Comparison of ENCODE assay signal across 19 cellular contexts in the genomic region with DNA sequence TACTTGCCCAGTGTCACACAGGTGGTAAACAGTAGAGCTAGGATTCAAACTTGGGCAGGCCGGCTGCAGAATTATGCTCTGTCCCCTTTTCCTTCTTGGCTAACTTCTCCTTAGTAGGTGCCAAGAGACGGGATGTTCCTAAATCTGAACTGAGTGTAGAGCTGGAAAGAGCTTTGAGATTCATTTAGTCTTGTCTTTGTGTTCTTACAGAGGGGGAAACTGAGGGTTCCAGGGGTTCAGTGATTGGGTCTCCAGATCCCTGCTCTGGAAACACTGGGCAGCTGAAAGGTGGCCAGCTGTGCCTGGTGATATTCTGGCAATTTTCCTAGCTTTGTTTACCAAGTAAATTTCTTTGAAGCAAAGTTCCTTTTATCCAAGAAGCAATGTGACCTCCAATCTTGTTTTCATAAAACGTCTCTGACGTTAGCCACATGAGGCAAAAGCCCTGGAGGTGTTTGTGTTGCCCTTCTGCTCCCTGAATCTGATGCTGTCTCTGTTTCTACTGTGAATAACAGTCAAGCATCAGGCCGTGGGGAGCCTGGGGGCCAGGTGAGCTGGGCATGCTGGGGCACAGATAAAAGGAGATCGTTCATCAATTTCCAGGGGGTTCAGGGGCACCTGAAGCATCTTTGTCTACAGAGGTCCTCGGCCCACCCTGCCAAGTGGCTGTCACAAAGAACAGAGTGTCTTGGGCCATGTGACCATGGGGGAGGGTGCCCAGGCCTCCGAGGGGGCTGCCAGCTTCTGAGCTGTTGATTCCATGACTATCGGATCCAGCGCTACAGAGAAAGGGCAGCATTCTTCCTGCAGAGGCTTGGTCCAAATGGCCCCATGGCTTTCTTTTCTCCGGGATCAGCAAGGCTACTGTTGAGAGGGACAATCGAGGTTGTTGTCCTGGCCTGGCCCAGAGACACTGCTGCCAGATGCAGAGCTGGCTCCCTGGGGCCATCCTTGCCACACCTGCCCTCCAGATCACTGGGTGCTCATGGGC.
DNase-seq lines count a peak whose midpoint lies in the region; ATAC-seq and TF ChIP-seq lines count a peak whose summit lies in the region.
"Had no signal": no experiment of that assay in that cellular context is flagged by ENCODE, and none has a peak within 500 bp of the region (broad histone marks: within the 10 kb centered on the region; RNA-seq: fewer than 3 reads in every experiment).

No MANE protein-coding gene starts in this region.

- peaks cover 6% of the 10 kb centered on the region for H3K4me1 ChIP-seq in effector memory CD4-positive, alpha-beta T cell (ENCODE audit: control insufficient read depth, insufficient read depth, low read length, poor library complexity, severe bottlenecking)

- no peaks in the 10 kb centered on the region for H3K9me3 Mint-ChIP-seq in endothelial cell (ENCODE audit: unreplicated experiment)
- H3K9me3 Mint-ChIP-seq: activated naive CD4-positive, alpha-beta T cell treated with anti-CD3 and anti-CD28 coated beads, Interleukin-2, amount 50 U/mL, for 24 hours; central memory CD8-positive, alpha-beta T cell; T-helper 2 cell treated with Interferon-gamma antibody and Interleukin-4, amounts not matched to agents 5 μg/mL and 100 μg/mL, for 36 hours had no signal

- no peak overlapping the region for H3K4me3 Mint-ChIP-seq in endothelial cell (ENCODE audit: unreplicated experiment)
- H3K4me3 Mint-ChIP-seq: activated naive CD4-positive, alpha-beta T cell treated with anti-CD3 and anti-CD28 coated beads, Interleukin-2, amount 50 U/mL, for 24 hours; central memory CD8-positive, alpha-beta T cell; T-helper 2 cell treated with Interferon-gamma antibody and Interleukin-4, amounts not matched to agents 5 μg/mL and 100 μg/mL, for 36 hours had no signal

- no peak overlapping the region for H3K27ac Mint-ChIP-seq in endothelial cell (ENCODE audit: unreplicated experiment)
- H3K27ac Mint-ChIP-seq: activated naive CD4-positive, alpha-beta T cell treated with anti-CD3 and anti-CD28 coated beads, Interleukin-2, amount 50 U/mL, for 24 hours; progenitor cell of endocrine pancreas; T-helper 2 cell treated with Interferon-gamma antibody and Interleukin-4, amounts not matched to agents 5 μg/mL and 100 μg/mL, for 36 hours had no signal

- H3K36me3 Mint-ChIP-seq in endothelial cell (ENCODE audit: low read depth, unreplicated experiment) = no peaks in the 10 kb centered on the region
- H3K36me3 Mint-ChIP-seq: activated naive CD4-positive, alpha-beta T cell treated with anti-CD3 and anti-CD28 coated beads, Interleukin-2, amount 50 U/mL, for 24 hours had no signal

- peak; percentile 60 for DNase-seq in NCI-H146 treated with DMSO at 0.1 percent for 48 hours (lab: John Stamatoyannopoulos, UW; ENCODE audit: unreplicated experiment)
- peak; percentile 96 for DNase-seq in medulla oblongata (ENCODE audit: extremely low spot score)
- DNase-seq in superior temporal gyrus (ENCODE audit: extremely low spot score) = peak; percentile 98
- DNase-seq in KG1 (lab: John Stamatoyannopoulos, UW) = no peak
- DNase-seq in effector memory CD4-positive, alpha-beta T cell = no peak
- DNase-seq in stimulated activated naive CD8-positive, alpha-beta T cell treated with anti-CD3 and anti-CD28 coated beads, Interleukin-15, Interleukin-2, amounts not matched to agents 100 U/mL and 50 U/mL, for 24 hours = no peak
- no peak for DNase-seq in endothelial cell (ENCODE audit: low spot score)
- DNase-seq: activated CD4-positive, alpha-beta T cell treated with anti-CD3 and anti-CD28 coated beads for 48 hours; DND-41; glutamatergic neuron; NCI-H1105 treated with DMSO at 0.1 percent for 48 hours; SHP77 treated with DMSO at 0.1 percent for 48 hours; stimulated activated CD4-positive, alpha-beta T cell treated with anti-CD3 and anti-CD28 coated beads, Interleukin-15, amount 100 ng/mL, for 24 hours had no signal

- no peak for TF ChIP-seq CTCF in endothelial cell (IDR thresholded peaks at IDR 0.05; ENCODE audit: unreplicated experiment)

- no peak for ATAC-seq in stimulated activated naive CD8-positive, alpha-beta T cell treated with anti-CD3 and anti-CD28 coated beads, Interleukin-15, Interleukin-2, amounts not matched to agents 100 U/mL and 50 U/mL, for 24 hours
- ATAC-seq: K562 had no signal

- H3K27me3 ChIP-seq in effector memory CD4-positive, alpha-beta T cell (replicated peaks; ENCODE audit: control insufficient read depth, insufficient read depth, low read length, poor library complexity, severe bottlenecking) = peaks cover 7% of the 10 kb centered on the region

- H3K4me1 Mint-ChIP-seq in endothelial cell (ENCODE audit: unreplicated experiment) = peaks cover 16% of the 10 kb centered on the region
- H3K4me1 Mint-ChIP-seq: central memory CD8-positive, alpha-beta T cell had no signal

- H3K4me3 ChIP-seq in effector memory CD4-positive, alpha-beta T cell (ENCODE audit: insufficient read depth, low read depth, low read length, poor library complexity, severe bottlenecking) = no peak overlapping the region
- H3K4me3 ChIP-seq: K562 had no signal

- H3K27ac ChIP-seq in cingulate gyrus (ENCODE audit: low read depth, low read length) = peak overlapping the region; percentile 96
- H3K27ac ChIP-seq in effector memory CD4-positive, alpha-beta T cell (ENCODE audit: insufficient read depth, low read length, poor library complexity, severe bottlenecking) = no peak overlapping the region

- H3K9me3 ChIP-seq in effector memory CD4-positive, alpha-beta T cell (ENCODE audit: control insufficient read depth, low read length) = no peaks in the 10 kb centered on the region

- H3K36me3 ChIP-seq in effector memory CD4-positive, alpha-beta T cell (ENCODE audit: control insufficient read depth, insufficient read depth, low read length) = no peaks in the 10 kb centered on the region

- no peaks in the 10 kb centered on the region for H3K27me3 Mint-ChIP-seq in endothelial cell (ENCODE audit: unreplicated experiment)

Comparison
In these comparisons a context has a peak if more than half of its experiments do, and no peak if none do; other contexts are left out.
1. DNase-seq: peak in NCI-H146 treated with DMSO at 0.1 percent for 48 hours (single experiment), medulla oblongata (single experiment) and superior temporal gyrus (single experiment); none in KG1 (single experiment), effector memory CD4-positive, alpha-beta T cell (0 of 3), stimulated activated naive CD8-positive, alpha-beta T cell treated with anti-CD3 and anti-CD28 coated beads, Interleukin-15, Interleukin-2, amounts not matched to agents 100 U/mL and 50 U/mL, for 24 hours (single experiment) and endothelial cell (single experiment).